In genomic region chr2:2890246-2890645, GRCh38 we compare ENCODE assay signal across 5 cellular contexts.
"Had no signal": no experiment of that assay in that cellular context is flagged by ENCODE, and none has a peak within 500 bp of the region (broad histone marks: within the 10 kb centered on the region; RNA-seq: fewer than 3 reads in every experiment).

No MANE protein-coding gene starts in this region.

- H3K4me3 ChIP-seq: GM23338, HAP-1 had no signal

- H3K36me3 Mint-ChIP-seq: IgD-negative memory B cell had no signal

- DNase-seq: HFFc6, KBM-7 had no signal

- H3K27ac Mint-ChIP-seq: GM23338, HFFc6, IgD-negative memory B cell had no signal

- H3K4me1 ChIP-seq: HAP-1 had no signal

- H3K4me3 Mint-ChIP-seq: GM23338, HFFc6, IgD-negative memory B cell had no signal

- H3K4me1 Mint-ChIP-seq: GM23338, IgD-negative memory B cell had no signal

- H3K9me3 ChIP-seq: HAP-1 had no signal

- H3K9me3 Mint-ChIP-seq: GM23338 had no signal

- H3K36me3 ChIP-seq: HAP-1 had no signal
